11 cellular contexts compared by ENCODE assay signal in the genomic region with DNA sequence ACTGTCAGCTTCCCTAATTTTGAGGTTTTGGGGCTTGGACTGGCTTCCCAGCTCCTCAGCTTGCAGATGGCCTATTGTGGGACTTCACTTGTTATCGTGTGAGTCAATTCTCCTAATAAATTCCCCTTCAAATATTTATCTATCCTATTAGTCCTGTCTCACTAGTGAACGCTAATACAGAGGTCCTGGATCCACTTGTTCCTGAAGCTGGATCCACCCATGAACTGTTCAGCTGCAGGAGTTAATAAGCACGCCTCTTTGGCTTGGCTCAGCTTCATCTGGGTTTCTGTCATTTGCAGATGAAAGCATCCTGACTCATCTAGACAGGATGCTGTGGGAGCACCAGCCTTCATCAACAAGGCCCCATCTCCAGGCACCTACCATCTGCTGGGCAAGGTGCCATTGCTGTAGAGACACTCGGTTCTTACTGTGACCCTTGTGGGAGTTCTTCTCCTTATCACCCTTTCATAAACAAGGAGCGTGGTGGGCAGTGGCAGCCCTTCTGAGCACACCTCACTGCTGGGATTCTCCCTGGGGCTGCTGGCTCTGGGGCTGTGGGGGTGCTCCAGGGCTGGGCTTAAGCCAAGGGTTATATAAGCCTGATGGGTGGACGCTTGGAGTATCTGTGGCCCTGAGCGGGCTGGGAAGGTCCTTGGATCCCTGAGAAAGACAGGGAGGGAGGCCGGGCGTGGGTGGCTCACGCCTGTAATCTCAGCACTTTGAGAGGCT. TPM values are rescaled to one million over a fixed set of nuclear protein-coding genes. Genes with fewer than 3 reads are reported as not detected.
DNase-seq lines count a peak whose midpoint lies in the region; ATAC-seq, FAIRE-seq and TF ChIP-seq lines count a peak whose summit lies in the region.
"Had no signal": no experiment of that assay in that cellular context is flagged by ENCODE, and none has a peak within 500 bp of the region (broad histone marks: within the 10 kb centered on the region; RNA-seq: fewer than 3 reads in every experiment).

No MANE protein-coding gene starts in this region.

- H3K36me3 Mint-ChIP-seq in activated T-cell treated with anti-CD3 and anti-CD28 coated beads, Interleukin-2, amount 50 U/mL, for 4 hours (ENCODE audit: insufficient read depth) = no peaks in the 10 kb centered on the region
- H3K36me3 Mint-ChIP-seq in endothelial cell (ENCODE audit: low read depth, unreplicated experiment) = no peaks in the 10 kb centered on the region
- H3K36me3 Mint-ChIP-seq: brain, naive B cell had no signal

- H3K27me3 ChIP-seq in pancreas = no peaks in the 10 kb centered on the region

- intact Hi-C loops in pancreas (cut with DNase I) = no loop called here

- H3K4me3 Mint-ChIP-seq in activated T-cell treated with anti-CD3 and anti-CD28 coated beads, Interleukin-2, amount 50 U/mL, for 4 hours = peak overlapping the region; percentile 58
- H3K4me3 Mint-ChIP-seq in endothelial cell (ENCODE audit: unreplicated experiment) = no peak overlapping the region
- H3K4me3 Mint-ChIP-seq: brain, naive B cell had no signal

- FAIRE-seq in RCC 7860 (lab: Jason Lieb, UNC) (peak; percentile 38), pancreas (lab: Jason Lieb, UNC) (no peak)
- FAIRE-seq: D721Med had no signal

- H3K4me1 ChIP-seq in pancreas = no peaks in the 10 kb centered on the region

- TF ChIP-seq CTCF in endothelial cell (IDR thresholded peaks at IDR 0.05; ENCODE audit: unreplicated experiment) (no peak), pancreas (IDR thresholded peaks at IDR 0.05) (no peak)

- peaks cover 2% of the 10 kb centered on the region for H3K9me3 Mint-ChIP-seq in activated T-cell treated with anti-CD3 and anti-CD28 coated beads, Interleukin-2, amount 50 U/mL, for 4 hours
- H3K9me3 Mint-ChIP-seq in endothelial cell (ENCODE audit: unreplicated experiment) = no peaks in the 10 kb centered on the region
- H3K9me3 Mint-ChIP-seq: brain, naive B cell had no signal

- no peak overlapping the region for H3K27ac ChIP-seq in pancreas

- H3K9me3 ChIP-seq in pancreas = no peaks in the 10 kb centered on the region

- ATAC-seq in activated T-cell treated with anti-CD3 and anti-CD28 coated beads, Interleukin-2, amount 50 U/mL, for 4 hours = peak; percentile 93
- ATAC-seq in pancreas = no peak

- no peaks in the 10 kb centered on the region for H3K27me3 Mint-ChIP-seq in activated T-cell treated with anti-CD3 and anti-CD28 coated beads, Interleukin-2, amount 50 U/mL, for 4 hours (ENCODE audit: low read depth)
- peaks cover 8% of the 10 kb centered on the region for H3K27me3 Mint-ChIP-seq in endothelial cell (ENCODE audit: unreplicated experiment)

- H3K27ac Mint-ChIP-seq in endothelial cell (ENCODE audit: unreplicated experiment) = no peak overlapping the region
- H3K27ac Mint-ChIP-seq: brain, naive B cell had no signal

- WGBS in pancreas, 2 donors = 55 to 57% methylated on average over 10 of the region's 10 CpGs

- no peak overlapping the region for H3K4me3 ChIP-seq in pancreas

- no peaks in the 10 kb centered on the region for H3K36me3 ChIP-seq in pancreas

- peaks cover 55% of the 10 kb centered on the region for H3K4me1 Mint-ChIP-seq in activated T-cell treated with anti-CD3 and anti-CD28 coated beads, Interleukin-2, amount 50 U/mL, for 4 hours (ENCODE audit: low read depth)
- no peaks in the 10 kb centered on the region for H3K4me1 Mint-ChIP-seq in endothelial cell (ENCODE audit: unreplicated experiment)
- H3K4me1 Mint-ChIP-seq: brain had no signal

- peak; percentile 71 for DNase-seq in AG20443 (ENCODE audit: low spot score)
- peak; percentile 63 for DNase-seq in RCC 7860 (ENCODE audit: low spot score)
- DNase-seq in activated T-cell treated with anti-CD3 and anti-CD28 coated beads, Interleukin-2, amount 50 U/mL, for 4 hours = peak; percentile 68
- peak; percentile 48 for DNase-seq in kidney glomerular epithelial cell (lab: John Stamatoyannopoulos, UW)
- no peak for DNase-seq in endothelial cell (ENCODE audit: low spot score)
- DNase-seq in pancreas = no peak
- DNase-seq in SHP77 (lab: John Stamatoyannopoulos, UW) = no peak
- DNase-seq in iPS-NIHi11 (ENCODE audit: low spot score) = no peak
- DNase-seq: naive B cell had no signal

RNA-seq across cellular contexts. Expression of a gene that starts 23.2 kb away (rescaled TPM):
- total RNA-seq in activated T-cell treated with anti-CD3 and anti-CD28 coated beads, Interleukin-2, amount 50 U/mL, for 4 hours = 100 to 1,000 TPM; 241 to 262 (median 259) TPM
- total RNA-seq in endothelial cell (ENCODE audit: unreplicated experiment) (5.4 TPM), pancreas (1 to 10 TPM; 1.9 to 3.4 (median 2.2) TPM)
- 10 to 100 TPM; 25.3 to 26.0 TPM for polyA plus RNA-seq in pancreas

RNA-seq across cellular contexts. Expression of a gene that starts 33.5 kb away (rescaled TPM):
- 10 to 100 TPM; 33.5 to 42.7 (median 36.5) TPM for total RNA-seq in activated T-cell treated with anti-CD3 and anti-CD28 coated beads, Interleukin-2, amount 50 U/mL, for 4 hours
- total RNA-seq in endothelial cell (ENCODE audit: unreplicated experiment) (68.4 TPM), pancreas (10 to 100 TPM; 12.6 to 20.4 (median 14.4) TPM)
- 10 to 100 TPM; 51.2 to 57.6 TPM for polyA plus RNA-seq in pancreas

RNA-seq across cellular contexts. Expression of a gene that starts 57.3 kb away (rescaled TPM):
- 10 to 100 TPM; 63.0 to 66.9 (median 63.6) TPM for total RNA-seq in activated T-cell treated with anti-CD3 and anti-CD28 coated beads, Interleukin-2, amount 50 U/mL, for 4 hours
- 61.0 TPM for total RNA-seq in endothelial cell (ENCODE audit: unreplicated experiment)
- 10 to 100 TPM in 4 of 6 donors, 1 to 10 TPM in 2; 9.2 to 19.3 (median 11.8) TPM for total RNA-seq in pancreas
- 10 to 100 TPM; 20.6 to 22.0 TPM for polyA plus RNA-seq in pancreas

Comparison
In these comparisons a context has a peak if more than half of its experiments do, and no peak if none do; other contexts are left out.
1. DNase-seq: peak in AG20443 (single experiment), RCC 7860 (single experiment), activated T-cell treated with anti-CD3 and anti-CD28 coated beads, Interleukin-2, amount 50 U/mL, for 4 hours (single experiment) and kidney glomerular epithelial cell (single experiment); none in endothelial cell (single experiment), pancreas (0 of 6), SHP77 (0 of 2) and iPS-NIHi11 (single experiment).
2. ATAC-seq: peak in activated T-cell treated with anti-CD3 and anti-CD28 coated beads, Interleukin-2, amount 50 U/mL, for 4 hours (2 of 2); none in pancreas (0 of 4).
3. RNA of a gene that starts 23.2 kb away (total RNA-seq): 241 to 262 TPM in activated T-cell treated with anti-CD3 and anti-CD28 coated beads, Interleukin-2, amount 50 U/mL, for 4 hours; 5.4 TPM in endothelial cell (single experiment) and 1.9 to 3.4 TPM in pancreas; every median in the first group is over 10 times any median in the second.